In the genomic region with DNA sequence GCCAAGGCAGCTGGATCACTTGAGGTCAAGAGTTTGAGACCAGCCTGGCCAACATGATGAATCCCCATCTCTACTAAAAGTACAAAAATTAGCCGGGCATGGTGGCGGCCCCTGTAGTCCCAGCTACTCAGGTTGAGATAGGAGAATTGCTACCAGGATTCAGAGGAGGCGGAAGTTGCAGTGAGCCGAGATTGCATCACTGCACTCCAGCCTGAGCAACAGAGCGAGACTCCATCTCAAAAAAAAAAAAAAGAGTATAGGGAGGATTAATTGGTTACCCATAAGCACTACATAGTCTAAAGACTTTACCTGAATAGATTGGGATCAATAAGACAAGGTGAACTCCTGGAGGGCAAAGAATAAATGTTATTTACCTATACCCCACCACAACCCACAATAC, we compare ENCODE assay signal across 1 cellular context. TPM values are rescaled to one million over a fixed set of nuclear protein-coding genes. Genes with fewer than 3 reads are reported as not detected.
"Had no signal": no experiment of that assay in that cellular context is flagged by ENCODE, and none has a peak within 500 bp of the region (broad histone marks: within the 10 kb centered on the region; RNA-seq: fewer than 3 reads in every experiment).

No MANE protein-coding gene starts in this region.

RNA-seq across cellular contexts. Expression of a gene that starts 27.9 kb away (rescaled TPM):
- total RNA-seq: naive thymus-derived CD8-positive, alpha-beta T cell had no signal
